Comparison of ENCODE assay signal across 9 cellular contexts in genomic region chr4:95510145-95510544, GRCh38. TPM values are rescaled to one million over a fixed set of nuclear protein-coding genes. Genes with fewer than 3 reads are reported as not detected.
DNase-seq lines count a peak whose midpoint lies in the region; ATAC-seq and TF ChIP-seq lines count a peak whose summit lies in the region.
"Had no signal": no experiment of that assay in that cellular context is flagged by ENCODE, and none has a peak within 500 bp of the region (broad histone marks: within the 10 kb centered on the region; RNA-seq: fewer than 3 reads in every experiment).

No MANE protein-coding gene starts in this region.

- TF ChIP-seq CTCF in GM12864 (IDR thresholded peaks at IDR 0.05; ENCODE audit: low read depth, low read length, missing control alignments) (peak; percentile 17), LNCAP (IDR thresholded peaks at IDR 0.05) (peak; percentile 46), brain microvascular endothelial cell (IDR thresholded peaks at IDR 0.05; ENCODE audit: low read depth, low read length, missing control alignments) (peak; percentile 70), nephron progenitor cell (IDR thresholded peaks at IDR 0.05) (peak; percentile 69)

- DNase-seq in GM12864 (ENCODE audit: low read depth) (no peak), brain microvascular endothelial cell (peak; percentile 32), nephron progenitor cell (no peak), COLO668 (lab: John Stamatoyannopoulos, UW; ENCODE audit: unreplicated experiment) (no peak)
- no peak for DNase-seq in activated T-cell treated with anti-CD3 and anti-CD28 coated beads, Interleukin-2, amount 50 U/mL, for 1 hour
- DNase-seq in activated CD8-positive, alpha-beta memory T cell treated with anti-CD3 and anti-CD28 coated beads, Interleukin-2, amount 10 ng/mL, durations not matched to agents 7 days and 5 days, result no peak

- no peak overlapping the region for H3K27ac ChIP-seq in brain microvascular endothelial cell
- H3K27ac ChIP-seq: gastroesophageal sphincter had no signal

- H3K9me3 Mint-ChIP-seq in nephron progenitor cell, result no peaks in the 10 kb centered on the region
- no peaks in the 10 kb centered on the region for H3K9me3 Mint-ChIP-seq in activated CD8-positive, alpha-beta memory T cell treated with anti-CD3 and anti-CD28 coated beads, Interleukin-2, amount 10 ng/mL, durations not matched to agents 7 days and 5 days (ENCODE audit: low read depth)

- H3K27me3 ChIP-seq in brain microvascular endothelial cell (replicated peaks), result no peaks in the 10 kb centered on the region
- H3K27me3 ChIP-seq: gastroesophageal sphincter had no signal

- H3K36me3 ChIP-seq in brain microvascular endothelial cell (replicated peaks), result no peaks in the 10 kb centered on the region
- H3K36me3 ChIP-seq: gastroesophageal sphincter had no signal

- in situ Hi-C loops in brain microvascular endothelial cell (cut with HindIII; ENCODE audit: low pct_ligation_motif_present, low sequenced_read_pairs), result no loop called here

- CTCF ChIA-PET in activated CD8-positive, alpha-beta memory T cell treated with anti-CD3 and anti-CD28 coated beads, Interleukin-2, amount 10 ng/mL, durations not matched to agents 7 days and 5 days (lab: Charles Lee), result no interaction called here

- no peak for ATAC-seq in GM19463 (IDR thresholded peaks at IDR 0.05; ENCODE audit: unreplicated experiment)
- no peak for ATAC-seq in activated CD8-positive, alpha-beta memory T cell treated with anti-CD3 and anti-CD28 coated beads, Interleukin-2, amount 10 ng/mL, durations not matched to agents 7 days and 5 days
- ATAC-seq: gastroesophageal sphincter had no signal

- no peak overlapping the region for H3K4me3 ChIP-seq in GM12864 (ENCODE audit: low read depth, low read length)
- H3K4me3 ChIP-seq in brain microvascular endothelial cell (ENCODE audit: low read depth, low read length), result no peak overlapping the region
- H3K4me3 ChIP-seq: gastroesophageal sphincter had no signal

- H3K27ac Mint-ChIP-seq in nephron progenitor cell, result no peak overlapping the region
- no peak overlapping the region for H3K27ac Mint-ChIP-seq in activated CD8-positive, alpha-beta memory T cell treated with anti-CD3 and anti-CD28 coated beads, Interleukin-2, amount 10 ng/mL, durations not matched to agents 7 days and 5 days

- peaks cover 12% of the 10 kb centered on the region for H3K4me1 Mint-ChIP-seq in nephron progenitor cell
- H3K4me1 Mint-ChIP-seq in activated CD8-positive, alpha-beta memory T cell treated with anti-CD3 and anti-CD28 coated beads, Interleukin-2, amount 10 ng/mL, durations not matched to agents 7 days and 5 days, result peaks cover 2% of the 10 kb centered on the region

- H3K4me3 Mint-ChIP-seq in nephron progenitor cell, result no peak overlapping the region
- H3K4me3 Mint-ChIP-seq in activated CD8-positive, alpha-beta memory T cell treated with anti-CD3 and anti-CD28 coated beads, Interleukin-2, amount 10 ng/mL, durations not matched to agents 7 days and 5 days, result no peak overlapping the region

- no peaks in the 10 kb centered on the region for H3K36me3 Mint-ChIP-seq in nephron progenitor cell (ENCODE audit: low read depth)
- no peaks in the 10 kb centered on the region for H3K36me3 Mint-ChIP-seq in activated CD8-positive, alpha-beta memory T cell treated with anti-CD3 and anti-CD28 coated beads, Interleukin-2, amount 10 ng/mL, durations not matched to agents 7 days and 5 days

- H3K27me3 Mint-ChIP-seq in nephron progenitor cell (ENCODE audit: low read depth, poor library complexity), result no peaks in the 10 kb centered on the region
- H3K27me3 Mint-ChIP-seq in activated CD8-positive, alpha-beta memory T cell treated with anti-CD3 and anti-CD28 coated beads, Interleukin-2, amount 10 ng/mL, durations not matched to agents 7 days and 5 days, result no peaks in the 10 kb centered on the region

RNA-seq across cellular contexts. Expression of gene UNC5C, which starts 38.6 kb away (rescaled TPM):
- total RNA-seq in activated CD8-positive, alpha-beta memory T cell treated with anti-CD3 and anti-CD28 coated beads, Interleukin-2, amount 10 ng/mL, durations not matched to agents 7 days and 5 days, result not detected

Comparison
In these comparisons a context has a peak if more than half of its experiments do, and no peak if none do; other contexts are left out.
1. CTCF ChIP-seq: peak in every context shown above with its lines; median percentile 70 in brain microvascular endothelial cell; 69 in nephron progenitor cell; 46 in LNCAP; 17 in GM12864.